Comparison of ENCODE assay signal across 16 cellular contexts in genomic region chr2:12803616-12804015, GRCh38.
"Had no signal": no experiment of that assay in that cellular context is flagged by ENCODE, and none has a peak within 500 bp of the region (broad histone marks: within the 10 kb centered on the region; RNA-seq: fewer than 3 reads in every experiment).

No MANE protein-coding gene starts in this region.

- H3K36me3 ChIP-seq: left lung, thoracic aorta, vagina had no signal

- H3K4me1 ChIP-seq: foreskin keratinocyte, left lung, vagina had no signal

- H3K79me2 ChIP-seq: hepatocyte had no signal

- DNase-seq: activated gamma-delta T cell treated with Interleukin-2 at 50 U/mL for 16 hours; activated T-cell treated with anti-CD3 and anti-CD28 coated beads, Interleukin-2, amount 50 U/mL, for 1 hour; aorta; effector CD4-positive, alpha-beta T cell; foreskin keratinocyte; kidney glomerular epithelial cell; left lung; naive thymus-derived CD4-positive, alpha-beta T cell; stimulated activated CD4-positive, alpha-beta T cell treated with anti-CD3 and anti-CD28 coated beads, Interleukin-2, amount 100 ng/mL, for 48 hours; stimulated activated CD8-positive, alpha-beta memory T cell treated with anti-CD3 and anti-CD28 coated beads, Interleukin-4, amount 100 ng/mL, for 48 hours; stimulated activated naive B cell treated with anti-CD40 and anti-IgM and Interleukin-4, amounts not matched to agents 10 μg/mL and 1 μg/mL and 100 μg/mL, for 72 hours had no signal

- H2AFZ ChIP-seq: hepatocyte had no signal

- H3K4me3 ChIP-seq: hepatocyte, left lung, lung, thoracic aorta, vagina had no signal

- H3K27ac ChIP-seq: foreskin keratinocyte, hepatocyte, left lung, thoracic aorta, vagina had no signal

- H3K27me3 ChIP-seq: foreskin keratinocyte, hepatocyte, left lung, vagina had no signal

- H3K4me2 ChIP-seq: hepatocyte had no signal

- ATAC-seq: foreskin keratinocyte; left lung; naive thymus-derived CD4-positive, alpha-beta T cell; stimulated activated naive B cell treated with anti-CD40 and anti-IgM and Interleukin-4, amounts not matched to agents 10 μg/mL and 1 μg/mL and 100 μg/mL, for 72 hours; WTC11 had no signal

- H3K9me3 ChIP-seq: thoracic aorta, vagina had no signal
